8 cellular contexts compared by ENCODE assay signal in genomic region chr5:141753971-141754713, GRCh38.
A peak's percentile ranks its signal among the peaks of the same experiment; 100 is the strongest.
DNase-seq lines count a peak whose midpoint lies in the region; ATAC-seq, FAIRE-seq and TF ChIP-seq lines count a peak whose summit lies in the region.

No MANE protein-coding gene starts in this region.

- H3K79me2 ChIP-seq in K562 (ENCODE audit: control insufficient read depth, insufficient read depth, low read length), result no peaks in the 10 kb centered on the region

- peaks cover 0 to 5% of the 10 kb centered on the region in 2 experiments; a peak in 1 of 5 replicates for H3K4me1 ChIP-seq in K562 (replicated peaks in 1 of 2; ENCODE audit: control insufficient read depth in 2 of 2, insufficient read depth in 2 of 2, low read length in 2 of 2)

- no peak overlapping the region for H3K9ac ChIP-seq in K562 (ENCODE audit: insufficient read depth in 1 of 2, low read depth in 2 of 2, low read length in 2 of 2)

- H3K27ac ChIP-seq in K562 (ENCODE audit: extremely low read depth, low read depth, low read length), result no peak overlapping the region

- peaks cover 7 to 47% of the 10 kb centered on the region in 2 experiments; a peak in 3 of 5 replicates for H3K27me3 ChIP-seq in K562 (ENCODE audit: control insufficient read depth in 2 of 2, insufficient read depth in 2 of 2, low read length in 2 of 2)

- H3K9me1 ChIP-seq in K562 (ENCODE audit: control insufficient read depth, insufficient read depth, low read length), result no peaks in the 10 kb centered on the region

- TF ChIP-seq POLR2A in K562 (conservative IDR thresholded peaks at IDR 0.05), result no peak

- DNase-seq in GM12865 (ENCODE audit: low read depth), result peak; percentile 32
- peak; percentile 55 for DNase-seq in Kasumi-1 (lab: John Stamatoyannopoulos, UW)
- peak; percentile 57 to 80 (median 69) for DNase-seq in K562 (ENCODE audit: extremely low read depth in 1 of 4, low spot score in 3 of 4)
- peak; percentile 33 to 38 for DNase-seq in lung microvascular endothelial cell (ENCODE audit: low read depth in 2 of 2)
- no peak for DNase-seq in activated CD4-positive, CD25-positive, alpha-beta regulatory T cell (lab: John Stamatoyannopoulos, UW)
- DNase-seq in activated gamma-delta T cell (lab: John Stamatoyannopoulos, UW), result no peak
- no peak for DNase-seq in HK-2 (ENCODE audit: unreplicated experiment)

- H3K4me2 ChIP-seq in K562 (ENCODE audit: insufficient read depth, low read length), result no peak overlapping the region

- FAIRE-seq in K562 (lab: Jason Lieb, UNC), result peak; percentile 29

- POLR2A ChIA-PET in K562 (lab: Yijun Ruan, JAX), result no interaction called here

- H2AFZ ChIP-seq in K562 (ENCODE audit: low read depth, low read length), result no peak overlapping the region

- intact Hi-C loops in K562 (cut with micrococcal nuclease), result loop anchor here (1.0 kb wide), 1 partner anchor 11 kb away; no protein-coding TSS in a partner anchor

- CTCF ChIA-PET in K562 (lab: Yijun Ruan, JAX; ENCODE audit: low intra/inter-chr PET ratio), result no interaction called here

- H3K4me3 ChIP-seq in GM12865 (ENCODE audit: low read depth, low read length) (no peak overlapping the region), K562 (no peak overlapping the region)

- TF ChIP-seq RAD21 in K562 (CRISPR knock-in tag; conservative IDR thresholded peaks at IDR 0.05 in 1 of 2, IDR thresholded peaks at IDR 0.05 in 1 of 2), result no peak

- no TSS peak for BruUV-seq in K562 (replicated peaks; lab: Mats Ljungman, UMichigan)

- ATAC-seq in K562 (peak; percentile 75), GM18498 (IDR thresholded peaks at IDR 0.05; ENCODE audit: unreplicated experiment) (no peak)

- in situ Hi-C loops in K562 (cut with MboI), result no loop called here

- 0% methylated on average over 10 of the region's 11 CpGs for WGBS in K562 (ENCODE audit: insufficient coverage, low coverage, missing lambda C conversion rate)

- no peaks in the 10 kb centered on the region for H3K9me3 ChIP-seq in K562 (replicated peaks; ENCODE audit: control insufficient read depth, insufficient read depth, low read depth, low read length)

- H4K20me1 ChIP-seq in K562 (replicated peaks; ENCODE audit: control insufficient read depth, insufficient read depth, low read length), result peaks cover 18% of the 10 kb centered on the region

- TF ChIP-seq EP300 in K562 (IDR thresholded peaks at IDR 0.05; ENCODE audit: low read length), result no peak

- TF ChIP-seq CTCF in GM12865 (IDR thresholded peaks at IDR 0.05; ENCODE audit: insufficient read depth, low read depth, low read length, missing control alignments) (no peak), K562 (IDR thresholded peaks at IDR 0.05 in 2 of 3, conservative IDR thresholded peaks at IDR 0.05 in 1 of 3; ENCODE audit: insufficient read depth in 2 of 3, low read depth in 1 of 3, low read length in 3 of 3) (no peak)

- H3K36me3 ChIP-seq in K562 (ENCODE audit: control insufficient read depth, insufficient read depth, low read length), result no peaks in the 10 kb centered on the region

TF ChIP-seq in K562, 482 proteins besides CTCF, POLR2A, EP300 and RAD21 (continues in another document):
- no peak for TF ChIP-seq ELF2 (CRISPR knock-in tag; IDR thresholded peaks at IDR 0.05)
- TF ChIP-seq ZNF354B (CRISPR knock-in tag; IDR thresholded peaks at IDR 0.05), result no peak
- TF ChIP-seq EHMT2 (IDR thresholded peaks at IDR 0.05), result peak; percentile 97
- TF ChIP-seq MEF2D (tag; conservative IDR thresholded peaks at IDR 0.05; ENCODE audit: low read depth), result no peak
- TF ChIP-seq AFF1 (IDR thresholded peaks at IDR 0.05; ENCODE audit: low read depth in 1 of 2, partially characterized antibody in 2 of 2), result peak in 1 of 2 experiments; percentile 88
- TF ChIP-seq LCOR (CRISPR knock-in tag; IDR thresholded peaks at IDR 0.05), result peak; percentile 39; the same call in 1 of the 2 replicates
- TF ChIP-seq PRMT5 (CRISPR knock-in tag; IDR thresholded peaks at IDR 0.05), result 0 out of 2 replicates have a peak, but pooled peaks have one; percentile 71
- TF ChIP-seq PRPF4 (IDR thresholded peaks at IDR 0.05; ENCODE audit: insufficient read depth, low read depth, low read length, poor library complexity, severe bottlenecking), result no peak
- TF ChIP-seq HDAC2 (IDR thresholded peaks at IDR 0.05), result 0 out of 2 replicates have a peak, but pooled peaks have one; percentile 45
- TF ChIP-seq ZNF766 (CRISPR knock-in tag; conservative IDR thresholded peaks at IDR 0.05), result 0 out of 2 replicates have a peak, but pooled peaks have one; percentile 39
- TF ChIP-seq REST (CRISPR knock-in tag; IDR thresholded peaks at IDR 0.05; ENCODE audit: low read depth), result peak; percentile 96
- TF ChIP-seq, protein P1, sequence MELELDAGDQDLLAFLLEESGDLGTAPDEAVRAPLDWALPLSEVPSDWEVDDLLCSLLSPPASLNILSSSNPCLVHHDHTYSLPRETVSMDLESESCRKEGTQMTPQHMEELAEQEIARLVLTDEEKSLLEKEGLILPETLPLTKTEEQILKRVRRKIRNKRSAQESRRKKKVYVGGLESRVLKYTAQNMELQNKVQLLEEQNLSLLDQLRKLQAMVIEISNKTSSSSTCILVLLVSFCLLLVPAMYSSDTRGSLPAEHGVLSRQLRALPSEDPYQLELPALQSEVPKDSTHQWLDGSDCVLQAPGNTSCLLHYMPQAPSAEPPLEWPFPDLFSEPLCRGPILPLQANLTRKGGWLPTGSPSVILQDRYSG (tag; conservative IDR thresholded peaks at IDR 0.05; ENCODE audit: low read depth), result 0 out of 2 replicates have a peak, but pooled peaks have one; percentile 38
- TF ChIP-seq ZNF695 (CRISPR knock-in tag; IDR thresholded peaks at IDR 0.05), result no peak
- peak; percentile 95 for TF ChIP-seq MIER1 (IDR thresholded peaks at IDR 0.05; ENCODE audit: low read depth)

Comparison
In these comparisons a context has a peak if more than half of its experiments do, and no peak if none do; other contexts are left out.
1. DNase-seq: peak in GM12865 (single experiment), Kasumi-1 (2 of 2), K562 (4 of 4) and lung microvascular endothelial cell (2 of 2); none in activated CD4-positive, CD25-positive, alpha-beta regulatory T cell (0 of 4), activated gamma-delta T cell (single experiment) and HK-2 (single experiment).